ENCODE assay signal across 2 cellular contexts in the genomic region with DNA sequence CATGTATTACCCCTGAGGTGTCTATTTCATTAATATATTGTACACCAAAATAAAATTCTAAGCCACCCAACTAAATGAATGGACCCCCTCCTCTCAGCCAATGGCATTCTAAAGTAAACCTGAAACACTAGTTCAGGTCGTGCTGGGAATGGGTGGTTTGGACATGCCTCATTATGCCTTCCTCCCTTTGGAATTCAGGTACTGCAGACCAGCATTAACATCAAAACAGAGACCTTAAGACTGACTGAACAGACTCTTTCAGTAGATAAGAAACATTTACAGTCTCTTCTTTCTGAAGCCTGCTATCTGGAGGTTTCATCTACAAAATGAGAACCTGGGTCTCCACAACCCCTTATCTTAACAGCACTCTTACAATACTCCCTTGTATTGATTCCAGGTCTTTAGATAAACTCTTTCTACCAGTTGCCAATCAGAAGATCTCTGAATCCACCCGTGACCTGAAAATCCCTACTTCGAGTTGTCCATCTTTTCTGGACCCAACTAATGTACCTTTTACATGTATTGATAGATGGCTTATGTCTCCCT.
A peak's percentile ranks its signal among the peaks of the same experiment; 100 is the strongest.
TF ChIP-seq lines count a peak whose summit lies in the region.

No MANE protein-coding gene starts in this region.

TF ChIP-seq in GM23338, 12 proteins besides CTCF, POLR2A, EP300 and RAD21 (continues in another document):
- no peak for TF ChIP-seq POLR2AphosphoS5 (IDR thresholded peaks at IDR 0.05; ENCODE audit: low read depth)
- TF ChIP-seq, protein P1, sequence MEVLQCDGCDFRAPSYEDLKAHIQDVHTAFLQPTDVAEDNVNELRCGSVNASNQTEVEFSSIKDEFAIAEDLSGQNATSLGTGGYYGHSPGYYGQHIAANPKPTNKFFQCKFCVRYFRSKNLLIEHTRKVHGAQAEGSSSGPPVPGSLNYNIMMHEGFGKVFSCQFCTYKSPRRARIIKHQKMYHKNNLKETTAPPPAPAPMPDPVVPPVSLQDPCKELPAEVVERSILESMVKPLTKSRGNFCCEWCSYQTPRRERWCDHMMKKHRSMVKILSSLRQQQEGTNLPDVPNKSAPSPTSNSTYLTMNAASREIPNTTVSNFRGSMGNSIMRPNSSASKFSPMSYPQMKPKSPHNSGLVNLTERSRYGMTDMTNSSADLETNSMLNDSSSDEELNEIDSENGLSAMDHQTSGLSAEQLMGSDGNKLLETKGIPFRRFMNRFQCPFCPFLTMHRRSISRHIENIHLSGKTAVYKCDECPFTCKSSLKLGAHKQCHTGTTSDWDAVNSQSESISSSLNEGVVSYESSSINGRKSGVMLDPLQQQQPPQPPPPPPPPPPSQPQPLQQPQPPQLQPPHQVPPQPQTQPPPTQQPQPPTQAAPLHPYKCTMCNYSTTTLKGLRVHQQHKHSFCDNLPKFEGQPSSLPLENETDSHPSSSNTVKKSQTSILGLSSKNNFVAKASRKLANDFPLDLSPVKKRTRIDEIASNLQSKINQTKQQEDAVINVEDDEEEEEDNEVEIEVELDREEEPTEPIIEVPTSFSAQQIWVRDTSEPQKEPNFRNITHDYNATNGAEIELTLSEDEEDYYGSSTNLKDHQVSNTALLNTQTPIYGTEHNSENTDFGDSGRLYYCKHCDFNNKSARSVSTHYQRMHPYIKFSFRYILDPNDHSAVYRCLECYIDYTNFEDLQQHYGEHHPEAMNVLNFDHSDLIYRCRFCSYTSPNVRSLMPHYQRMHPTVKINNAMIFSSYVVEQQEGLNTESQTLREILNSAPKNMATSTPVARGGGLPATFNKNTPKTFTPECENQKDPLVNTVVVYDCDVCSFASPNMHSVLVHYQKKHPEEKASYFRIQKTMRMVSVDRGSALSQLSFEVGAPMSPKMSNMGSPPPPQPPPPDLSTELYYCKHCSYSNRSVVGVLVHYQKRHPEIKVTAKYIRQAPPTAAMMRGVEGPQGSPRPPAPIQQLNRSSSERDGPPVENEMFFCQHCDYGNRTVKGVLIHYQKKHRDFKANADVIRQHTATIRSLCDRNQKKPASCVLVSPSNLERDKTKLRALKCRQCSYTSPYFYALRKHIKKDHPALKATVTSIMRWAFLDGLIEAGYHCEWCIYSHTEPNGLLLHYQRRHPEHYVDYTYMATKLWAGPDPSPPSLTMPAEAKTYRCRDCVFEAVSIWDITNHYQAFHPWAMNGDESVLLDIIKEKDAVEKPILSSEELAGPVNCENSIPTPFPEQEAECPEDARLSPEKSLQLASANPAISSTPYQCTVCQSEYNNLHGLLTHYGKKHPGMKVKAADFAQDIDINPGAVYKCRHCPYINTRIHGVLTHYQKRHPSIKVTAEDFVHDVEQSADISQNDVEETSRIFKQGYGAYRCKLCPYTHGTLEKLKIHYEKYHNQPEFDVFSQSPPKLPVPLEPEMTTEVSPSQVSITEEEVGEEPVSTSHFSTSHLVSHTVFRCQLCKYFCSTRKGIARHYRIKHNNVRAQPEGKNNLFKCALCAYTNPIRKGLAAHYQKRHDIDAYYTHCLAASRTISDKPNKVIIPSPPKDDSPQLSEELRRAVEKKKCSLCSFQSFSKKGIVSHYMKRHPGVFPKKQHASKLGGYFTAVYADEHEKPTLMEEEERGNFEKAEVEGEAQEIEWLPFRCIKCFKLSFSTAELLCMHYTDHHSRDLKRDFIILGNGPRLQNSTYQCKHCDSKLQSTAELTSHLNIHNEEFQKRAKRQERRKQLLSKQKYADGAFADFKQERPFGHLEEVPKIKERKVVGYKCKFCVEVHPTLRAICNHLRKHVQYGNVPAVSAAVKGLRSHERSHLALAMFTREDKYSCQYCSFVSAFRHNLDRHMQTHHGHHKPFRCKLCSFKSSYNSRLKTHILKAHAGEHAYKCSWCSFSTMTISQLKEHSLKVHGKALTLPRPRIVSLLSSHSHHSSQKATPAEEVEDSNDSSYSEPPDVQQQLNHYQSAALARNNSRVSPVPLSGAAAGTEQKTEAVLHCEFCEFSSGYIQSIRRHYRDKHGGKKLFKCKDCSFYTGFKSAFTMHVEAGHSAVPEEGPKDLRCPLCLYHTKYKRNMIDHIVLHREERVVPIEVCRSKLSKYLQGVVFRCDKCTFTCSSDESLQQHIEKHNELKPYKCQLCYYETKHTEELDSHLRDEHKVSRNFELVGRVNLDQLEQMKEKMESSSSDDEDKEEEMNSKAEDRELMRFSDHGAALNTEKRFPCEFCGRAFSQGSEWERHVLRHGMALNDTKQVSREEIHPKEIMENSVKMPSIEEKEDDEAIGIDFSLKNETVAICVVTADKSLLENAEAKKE (CRISPR knock-in tag; IDR thresholded peaks at IDR 0.05), result peak; percentile 49; the same call in 1 of the 2 replicates
- TF ChIP-seq, protein P2, sequence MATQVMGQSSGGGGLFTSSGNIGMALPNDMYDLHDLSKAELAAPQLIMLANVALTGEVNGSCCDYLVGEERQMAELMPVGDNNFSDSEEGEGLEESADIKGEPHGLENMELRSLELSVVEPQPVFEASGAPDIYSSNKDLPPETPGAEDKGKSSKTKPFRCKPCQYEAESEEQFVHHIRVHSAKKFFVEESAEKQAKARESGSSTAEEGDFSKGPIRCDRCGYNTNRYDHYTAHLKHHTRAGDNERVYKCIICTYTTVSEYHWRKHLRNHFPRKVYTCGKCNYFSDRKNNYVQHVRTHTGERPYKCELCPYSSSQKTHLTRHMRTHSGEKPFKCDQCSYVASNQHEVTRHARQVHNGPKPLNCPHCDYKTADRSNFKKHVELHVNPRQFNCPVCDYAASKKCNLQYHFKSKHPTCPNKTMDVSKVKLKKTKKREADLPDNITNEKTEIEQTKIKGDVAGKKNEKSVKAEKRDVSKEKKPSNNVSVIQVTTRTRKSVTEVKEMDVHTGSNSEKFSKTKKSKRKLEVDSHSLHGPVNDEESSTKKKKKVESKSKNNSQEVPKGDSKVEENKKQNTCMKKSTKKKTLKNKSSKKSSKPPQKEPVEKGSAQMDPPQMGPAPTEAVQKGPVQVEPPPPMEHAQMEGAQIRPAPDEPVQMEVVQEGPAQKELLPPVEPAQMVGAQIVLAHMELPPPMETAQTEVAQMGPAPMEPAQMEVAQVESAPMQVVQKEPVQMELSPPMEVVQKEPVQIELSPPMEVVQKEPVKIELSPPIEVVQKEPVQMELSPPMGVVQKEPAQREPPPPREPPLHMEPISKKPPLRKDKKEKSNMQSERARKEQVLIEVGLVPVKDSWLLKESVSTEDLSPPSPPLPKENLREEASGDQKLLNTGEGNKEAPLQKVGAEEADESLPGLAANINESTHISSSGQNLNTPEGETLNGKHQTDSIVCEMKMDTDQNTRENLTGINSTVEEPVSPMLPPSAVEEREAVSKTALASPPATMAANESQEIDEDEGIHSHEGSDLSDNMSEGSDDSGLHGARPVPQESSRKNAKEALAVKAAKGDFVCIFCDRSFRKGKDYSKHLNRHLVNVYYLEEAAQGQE (IDR thresholded peaks at IDR 0.05; ENCODE audit: unreplicated experiment), result no peak
- no peak for TF ChIP-seq ZNF114 (CRISPR knock-in tag; IDR thresholded peaks at IDR 0.05)
- no peak for TF ChIP-seq EZH2 (IDR thresholded peaks at IDR 0.05; ENCODE audit: low read depth, unreplicated experiment)
- TF ChIP-seq ETS1 (IDR thresholded peaks at IDR 0.05), result no peak
- no peak for TF ChIP-seq EZH2phosphoT487 (IDR thresholded peaks at IDR 0.05; ENCODE audit: unreplicated experiment)
- TF ChIP-seq JUNB (IDR thresholded peaks at IDR 0.05; ENCODE audit: unreplicated experiment), result no peak
- TF ChIP-seq STAT1 (IDR thresholded peaks at IDR 0.05; ENCODE audit: unreplicated experiment), result no peak

TF ChIP-seq in K562, 482 proteins besides CTCF, POLR2A, EP300 and RAD21 (continues in another document):
- peak; percentile 72 for TF ChIP-seq CBFA2T3 (IDR thresholded peaks at IDR 0.05)
- TF ChIP-seq MEF2D (tag; conservative IDR thresholded peaks at IDR 0.05; ENCODE audit: low read depth), result no peak
- TF ChIP-seq ATF2 (CRISPR knock-in tag; IDR thresholded peaks at IDR 0.05), result no peak
- peak in 1 of 2 experiments; percentile 47; a peak in 1 of 4 replicates for TF ChIP-seq RCOR1 (IDR thresholded peaks at IDR 0.05; ENCODE audit: borderline replicate concordance in 1 of 2, low read depth in 2 of 2, low read length in 2 of 2)
- no peak for TF ChIP-seq MXI1 (IDR thresholded peaks at IDR 0.05; ENCODE audit: low read depth, low read length)
- TF ChIP-seq, protein P3, sequence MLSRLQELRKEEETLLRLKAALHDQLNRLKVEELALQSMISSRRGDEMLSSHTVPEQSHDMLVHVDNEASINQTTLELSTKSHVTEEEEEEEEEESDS (CRISPR knock-in tag; IDR thresholded peaks at IDR 0.05), result no peak
- TF ChIP-seq TEAD4 (IDR thresholded peaks at IDR 0.05; ENCODE audit: low read length), result peak; percentile 41; the same call in 1 of the 2 replicates
- TF ChIP-seq TEAD4 (CRISPR knock-in tag; IDR thresholded peaks at IDR 0.05; ENCODE audit: borderline replicate concordance), result no peak
- no peak for TF ChIP-seq ZNF584 (CRISPR knock-in tag; IDR thresholded peaks at IDR 0.05; ENCODE audit: low read depth)
- no peak for TF ChIP-seq NCOA2 (IDR thresholded peaks at IDR 0.05; ENCODE audit: partially characterized antibody in 2 of 2)
- TF ChIP-seq NONO (IDR thresholded peaks at IDR 0.05; ENCODE audit: low read depth in 2 of 2, low read length in 1 of 2), result no peak
- peak; percentile 78 for TF ChIP-seq SOX6 (IDR thresholded peaks at IDR 0.05)
- TF ChIP-seq, protein P4, sequence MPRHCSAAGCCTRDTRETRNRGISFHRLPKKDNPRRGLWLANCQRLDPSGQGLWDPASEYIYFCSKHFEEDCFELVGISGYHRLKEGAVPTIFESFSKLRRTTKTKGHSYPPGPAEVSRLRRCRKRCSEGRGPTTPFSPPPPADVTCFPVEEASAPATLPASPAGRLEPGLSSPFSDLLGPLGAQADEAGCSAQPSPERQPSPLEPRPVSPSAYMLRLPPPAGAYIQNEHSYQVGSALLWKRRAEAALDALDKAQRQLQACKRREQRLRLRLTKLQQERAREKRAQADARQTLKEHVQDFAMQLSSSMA (CRISPR knock-in tag; IDR thresholded peaks at IDR 0.05), result no peak
- no peak for TF ChIP-seq IFI16 (CRISPR knock-in tag; IDR thresholded peaks at IDR 0.05)
- 0 out of 2 replicates have a peak, but pooled peaks have one; percentile 10 for TF ChIP-seq KLF16 (IDR thresholded peaks at IDR 0.05)
- no peak for TF ChIP-seq NKRF (IDR thresholded peaks at IDR 0.05; ENCODE audit: borderline replicate concordance)
- TF ChIP-seq, protein P5, sequence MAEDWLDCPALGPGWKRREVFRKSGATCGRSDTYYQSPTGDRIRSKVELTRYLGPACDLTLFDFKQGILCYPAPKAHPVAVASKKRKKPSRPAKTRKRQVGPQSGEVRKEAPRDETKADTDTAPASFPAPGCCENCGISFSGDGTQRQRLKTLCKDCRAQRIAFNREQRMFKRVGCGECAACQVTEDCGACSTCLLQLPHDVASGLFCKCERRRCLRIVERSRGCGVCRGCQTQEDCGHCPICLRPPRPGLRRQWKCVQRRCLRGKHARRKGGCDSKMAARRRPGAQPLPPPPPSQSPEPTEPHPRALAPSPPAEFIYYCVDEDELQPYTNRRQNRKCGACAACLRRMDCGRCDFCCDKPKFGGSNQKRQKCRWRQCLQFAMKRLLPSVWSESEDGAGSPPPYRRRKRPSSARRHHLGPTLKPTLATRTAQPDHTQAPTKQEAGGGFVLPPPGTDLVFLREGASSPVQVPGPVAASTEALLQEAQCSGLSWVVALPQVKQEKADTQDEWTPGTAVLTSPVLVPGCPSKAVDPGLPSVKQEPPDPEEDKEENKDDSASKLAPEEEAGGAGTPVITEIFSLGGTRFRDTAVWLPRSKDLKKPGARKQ (CRISPR knock-in tag; IDR thresholded peaks at IDR 0.05), result no peak
- TF ChIP-seq TCF3 (CRISPR knock-in tag; IDR thresholded peaks at IDR 0.05), result 0 out of 2 replicates have a peak, but pooled peaks have one; percentile 24
- no peak for TF ChIP-seq KLF13 (tag; IDR thresholded peaks at IDR 0.05; ENCODE audit: borderline replicate concordance, low read depth)
- TF ChIP-seq TAL1 (IDR thresholded peaks at IDR 0.05), result peak; percentile 31; the same call in 1 of the 2 replicates
- TF ChIP-seq ETV1 (tag; conservative IDR thresholded peaks at IDR 0.05; ENCODE audit: low read depth), result no peak
- TF ChIP-seq MIER1 (IDR thresholded peaks at IDR 0.05; ENCODE audit: low read depth), result no peak
- TF ChIP-seq TBL1XR1 (IDR thresholded peaks at IDR 0.05; ENCODE audit: low read length in 2 of 2), result no peak
- peak; percentile 54 for TF ChIP-seq ARID1B (IDR thresholded peaks at IDR 0.05)
- TF ChIP-seq, protein P2 (CRISPR knock-in tag; IDR thresholded peaks at IDR 0.05; ENCODE audit: low read depth), result no peak
